ENCODE assay signal across 1 cellular context in the genomic region with DNA sequence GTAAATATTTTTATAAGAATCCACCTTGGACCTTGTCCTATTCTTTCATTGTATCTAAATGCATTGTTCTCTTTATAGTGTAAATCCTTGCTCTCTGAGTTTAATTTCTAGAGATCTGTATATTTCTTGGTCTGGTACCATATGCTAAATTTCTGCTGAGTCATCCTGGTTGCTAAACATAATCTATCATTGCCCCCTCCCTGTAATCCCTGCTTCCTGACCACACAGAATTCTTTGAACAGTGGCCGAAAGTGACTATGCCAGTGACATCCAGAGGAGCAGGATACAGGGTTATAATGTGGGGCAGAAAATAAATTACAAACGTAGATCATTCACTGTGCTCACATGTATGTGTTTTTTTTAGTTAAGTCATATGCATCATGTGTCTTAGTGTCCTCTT.
A peak's percentile ranks its signal among the peaks of the same experiment; 100 is the strongest.
TF ChIP-seq lines count a peak whose summit lies in the region.

No MANE protein-coding gene starts in this region.

TF ChIP-seq in IMR-90, 13 proteins besides CTCF, POLR2A, EP300 and RAD21 (continued from another document):
- TF ChIP-seq, protein P1, sequence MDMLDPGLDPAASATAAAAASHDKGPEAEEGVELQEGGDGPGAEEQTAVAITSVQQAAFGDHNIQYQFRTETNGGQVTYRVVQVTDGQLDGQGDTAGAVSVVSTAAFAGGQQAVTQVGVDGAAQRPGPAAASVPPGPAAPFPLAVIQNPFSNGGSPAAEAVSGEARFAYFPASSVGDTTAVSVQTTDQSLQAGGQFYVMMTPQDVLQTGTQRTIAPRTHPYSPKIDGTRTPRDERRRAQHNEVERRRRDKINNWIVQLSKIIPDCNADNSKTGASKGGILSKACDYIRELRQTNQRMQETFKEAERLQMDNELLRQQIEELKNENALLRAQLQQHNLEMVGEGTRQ (IDR thresholded peaks at IDR 0.05; ENCODE audit: low read depth, low read length), result no peak
- TF ChIP-seq MAFK (IDR thresholded peaks at IDR 0.05; ENCODE audit: low read depth, low read length) (peak; percentile 79), CHD1 (IDR thresholded peaks at IDR 0.05; ENCODE audit: low read depth, low read length) (no peak), FOS (IDR thresholded peaks at IDR 0.05; ENCODE audit: low read depth, low read length) (no peak), NFE2L2 (IDR thresholded peaks at IDR 0.05; ENCODE audit: low read depth, low read length) (peak; percentile 98), CEBPB (IDR thresholded peaks at IDR 0.05; ENCODE audit: low read depth, low read length) (no peak), MAZ (IDR thresholded peaks at IDR 0.05; ENCODE audit: borderline replicate concordance, low read depth, low read length) (no peak), MXI1 (IDR thresholded peaks at IDR 0.05; ENCODE audit: borderline replicate concordance, low read depth, low read length) (no peak), BHLHE40 (IDR thresholded peaks at IDR 0.05; ENCODE audit: low read depth, low read length) (no peak), RFX5 (IDR thresholded peaks at IDR 0.05; ENCODE audit: low read depth, low read length) (no peak), RCOR1 (IDR thresholded peaks at IDR 0.05; ENCODE audit: insufficient replicate concordance, low read length) (no peak)
- TF ChIP-seq, protein P2, sequence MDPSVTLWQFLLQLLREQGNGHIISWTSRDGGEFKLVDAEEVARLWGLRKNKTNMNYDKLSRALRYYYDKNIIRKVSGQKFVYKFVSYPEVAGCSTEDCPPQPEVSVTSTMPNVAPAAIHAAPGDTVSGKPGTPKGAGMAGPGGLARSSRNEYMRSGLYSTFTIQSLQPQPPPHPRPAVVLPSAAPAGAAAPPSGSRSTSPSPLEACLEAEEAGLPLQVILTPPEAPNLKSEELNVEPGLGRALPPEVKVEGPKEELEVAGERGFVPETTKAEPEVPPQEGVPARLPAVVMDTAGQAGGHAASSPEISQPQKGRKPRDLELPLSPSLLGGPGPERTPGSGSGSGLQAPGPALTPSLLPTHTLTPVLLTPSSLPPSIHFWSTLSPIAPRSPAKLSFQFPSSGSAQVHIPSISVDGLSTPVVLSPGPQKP (IDR thresholded peaks at IDR 0.05; ENCODE audit: borderline replicate concordance, low read depth, low read length), result no peak
